Comparison of ENCODE assay signal across 20 cellular contexts in genomic region chr6:15320683-15321082, GRCh38.
DNase-seq lines count a peak whose midpoint lies in the region; ATAC-seq and TF ChIP-seq lines count a peak whose summit lies in the region.
"Had no signal": no experiment of that assay in that cellular context is flagged by ENCODE, and none has a peak within 500 bp of the region (broad histone marks: within the 10 kb centered on the region; RNA-seq: fewer than 3 reads in every experiment).

No MANE protein-coding gene starts in this region.

- dilution Hi-C loops in mammary epithelial cell (cut with HindIII; ENCODE audit: low sequenced_read_pairs), result no loop called here

- no peak for ATAC-seq in central memory CD8-positive, alpha-beta T cell (replicated peaks; ENCODE audit: extremely low read depth, poor library complexity, severe bottlenecking)
- no peak for ATAC-seq in stimulated activated memory B cell treated with anti-CD40 and anti-IgM and Interleukin-4, amounts not matched to agents 10 μg/mL and 1 μg/mL and 100 μg/mL, for 72 hours
- ATAC-seq in HG03460 (IDR thresholded peaks at IDR 0.05; ENCODE audit: unreplicated experiment), result no peak
- ATAC-seq: Panc1, pancreas had no signal

- H3K79me2 ChIP-seq in mammary epithelial cell (ENCODE audit: insufficient read depth, low read length) (peaks cover 97% of the 10 kb centered on the region), PC-9 (ENCODE audit: low read depth) (peaks cover 100% of the 10 kb centered on the region)

- BruUV-seq in mammary epithelial cell (replicated peaks; lab: Mats Ljungman, UMichigan) (no TSS peak), MCF 10A (replicated peaks; lab: Mats Ljungman, UMichigan) (no TSS peak), PC-9 (replicated peaks; lab: Mats Ljungman, UMichigan) (no TSS peak)

- no peak overlapping the region for H3K4me3 Mint-ChIP-seq in MCF 10A (ENCODE audit: unreplicated experiment)
- H3K4me3 Mint-ChIP-seq in central memory CD8-positive, alpha-beta T cell, result no peak overlapping the region
- H3K4me3 Mint-ChIP-seq in stimulated activated memory B cell treated with anti-CD40 and anti-IgM and Interleukin-4, amounts not matched to agents 10 μg/mL and 1 μg/mL and 100 μg/mL, for 72 hours, result no peak overlapping the region
- H3K4me3 Mint-ChIP-seq: dendritic cell treated with granulocyte-macrophage colony-stimulating factor and Interleukin-4, amounts not matched to agents 40 ng/mL and 50 ng/mL, for 4 days had no signal

- no peak overlapping the region for H2AFZ ChIP-seq in mammary epithelial cell (ENCODE audit: low read depth, low read length)
- no peak overlapping the region for H2AFZ ChIP-seq in PC-9

- no peaks in the 10 kb centered on the region for H3K9me2 ChIP-seq in PC-9 (ENCODE audit: insufficient read depth)

- H3K4me1 ChIP-seq in mammary epithelial cell (ENCODE audit: insufficient read depth, low read length) (peaks cover 19% of the 10 kb centered on the region), PC-9 (replicated peaks; ENCODE audit: insufficient read depth) (peaks cover 39% of the 10 kb centered on the region)

- intact Hi-C loops in mammary epithelial cell (cut with micrococcal nuclease) (no loop called here), MCF 10A (cut with micrococcal nuclease) (no loop called here), PC-9 (cut with micrococcal nuclease; ENCODE audit: unreplicated experiment) (no loop called here)

- H3K4me1 Mint-ChIP-seq in MCF 10A (ENCODE audit: insufficient read depth, unreplicated experiment), result peaks cover 26% of the 10 kb centered on the region
- peaks cover 77% of the 10 kb centered on the region for H3K4me1 Mint-ChIP-seq in central memory CD8-positive, alpha-beta T cell
- H3K4me1 Mint-ChIP-seq in stimulated activated memory B cell treated with anti-CD40 and anti-IgM and Interleukin-4, amounts not matched to agents 10 μg/mL and 1 μg/mL and 100 μg/mL, for 72 hours, result peaks cover 87% of the 10 kb centered on the region

- H3K36me3 Mint-ChIP-seq in MCF 10A (ENCODE audit: insufficient read depth, unreplicated experiment), result peaks cover 10% of the 10 kb centered on the region
- peaks cover 3% of the 10 kb centered on the region for H3K36me3 Mint-ChIP-seq in central memory CD8-positive, alpha-beta T cell (ENCODE audit: insufficient read depth)
- H3K36me3 Mint-ChIP-seq in stimulated activated memory B cell treated with anti-CD40 and anti-IgM and Interleukin-4, amounts not matched to agents 10 μg/mL and 1 μg/mL and 100 μg/mL, for 72 hours, result no peaks in the 10 kb centered on the region
- H3K36me3 Mint-ChIP-seq: naive B cell had no signal

- CTCF ChIA-PET in mammary epithelial cell (lab: Charles Lee; ENCODE audit: low non-redundant PET), result no interaction called here
- CTCF ChIA-PET in MCF 10A (lab: Yijun Ruan, JAX), result interaction anchor here (0.6 to 0.7 kb wide), 2 partner anchors 31 to 40 kb away, joined by 3 read pairs; no protein-coding TSS in a partner anchor
- CTCF ChIA-PET in PC-9 (lab: Charles Lee), result no interaction called here

- H3K27ac ChIP-seq in mammary epithelial cell (ENCODE audit: insufficient read depth, low read depth, low read length) (no peak overlapping the region), PC-9 (peak overlapping the region; percentile 47)
- H3K27ac ChIP-seq: pancreas, testis had no signal

- no peak for TF ChIP-seq CTCF in mammary epithelial cell (conservative IDR thresholded peaks at IDR 0.05 in 1 of 2, IDR thresholded peaks at IDR 0.05 in 1 of 2; ENCODE audit: extremely low read depth in 1 of 2, insufficient read depth in 1 of 2, low read depth in 1 of 2, low read length in 2 of 2)
- TF ChIP-seq CTCF in MCF 10A (IDR thresholded peaks at IDR 0.05; ENCODE audit: unreplicated experiment), result no peak
- no peak for TF ChIP-seq CTCF in PC-9 (conservative IDR thresholded peaks at IDR 0.05)

- no peak overlapping the region for H3K4me3 ChIP-seq in mammary epithelial cell (replicated peaks in 1 of 3; ENCODE audit: insufficient read depth in 1 of 3, low read depth in 2 of 3, low read length in 3 of 3)
- no peak overlapping the region for H3K4me3 ChIP-seq in PC-9
- H3K4me3 ChIP-seq: pancreas, testis had no signal

- no peak overlapping the region for H3K27ac Mint-ChIP-seq in MCF 10A (ENCODE audit: low read depth, unreplicated experiment)
- peak overlapping the region; percentile 14 for H3K27ac Mint-ChIP-seq in central memory CD8-positive, alpha-beta T cell (ENCODE audit: low read depth)
- H3K27ac Mint-ChIP-seq in stimulated activated memory B cell treated with anti-CD40 and anti-IgM and Interleukin-4, amounts not matched to agents 10 μg/mL and 1 μg/mL and 100 μg/mL, for 72 hours, result peak overlapping the region; percentile 78
- H3K27ac Mint-ChIP-seq: dendritic cell treated with granulocyte-macrophage colony-stimulating factor and Interleukin-4, amounts not matched to agents 40 ng/mL and 50 ng/mL, for 4 days had no signal

- no peaks in the 10 kb centered on the region for H3K27me3 ChIP-seq in mammary epithelial cell (ENCODE audit: insufficient read depth, low read length)
- no peaks in the 10 kb centered on the region for H3K27me3 ChIP-seq in PC-9 (ENCODE audit: insufficient read depth, low read depth)
- H3K27me3 ChIP-seq: pancreas, testis had no signal

- no peaks in the 10 kb centered on the region for H3K27me3 Mint-ChIP-seq in MCF 10A (ENCODE audit: insufficient read depth, unreplicated experiment)
- H3K27me3 Mint-ChIP-seq in central memory CD8-positive, alpha-beta T cell, result no peaks in the 10 kb centered on the region
- H3K27me3 Mint-ChIP-seq in stimulated activated memory B cell treated with anti-CD40 and anti-IgM and Interleukin-4, amounts not matched to agents 10 μg/mL and 1 μg/mL and 100 μg/mL, for 72 hours, result no peaks in the 10 kb centered on the region
- H3K27me3 Mint-ChIP-seq: dendritic cell treated with granulocyte-macrophage colony-stimulating factor and Interleukin-4, amounts not matched to agents 40 ng/mL and 50 ng/mL, for 4 days; IgD-negative memory B cell; naive B cell had no signal

- H3K9ac ChIP-seq in mammary epithelial cell (ENCODE audit: insufficient read depth, low read length), result no peak overlapping the region

- no peak overlapping the region for H3K4me2 ChIP-seq in mammary epithelial cell (ENCODE audit: insufficient read depth, low read depth, low read length)
- no peak overlapping the region for H3K4me2 ChIP-seq in PC-9

- no peaks in the 10 kb centered on the region for H3K36me3 ChIP-seq in mammary epithelial cell (ENCODE audit: insufficient read depth, low read length)
- no peaks in the 10 kb centered on the region for H3K36me3 ChIP-seq in PC-9 (ENCODE audit: low read depth)
- H3K36me3 ChIP-seq: pancreas had no signal

- peak; percentile 27 for DNase-seq in mammary epithelial cell
- no peak for DNase-seq in MCF 10A (ENCODE audit: unreplicated experiment)
- DNase-seq in PC-9, result no peak
- DNase-seq in central memory CD8-positive, alpha-beta T cell (ENCODE audit: low spot score in 2 of 2), result no peak
- DNase-seq in NCI-H524 treated with DMSO at 0.1 percent for 48 hours (lab: John Stamatoyannopoulos, UW), result no peak
- no peak for DNase-seq in RPMI8226
- DNase-seq: activated gamma-delta T cell; COR-L47; naive B cell; NCI-H2107; NCI-H69; pancreas; stimulated activated CD4-positive, alpha-beta T cell treated with anti-CD3 and anti-CD28 coated beads, Interleukin-4, amount 100 ng/mL, for 4 hours; stimulated activated CD8-positive, alpha-beta memory T cell treated with anti-CD3 and anti-CD28 coated beads, Interleukin-4, amount 100 ng/mL, for 48 hours; testis had no signal

- POLR2A ChIA-PET in MCF 10A (lab: Yijun Ruan, JAX), result interaction anchor here (0.6 to 1.3 kb wide), 3 partner anchors 31 to 232 kb away, joined by 3 read pairs; no protein-coding TSS in a partner anchor
- POLR2A ChIA-PET in PC-9 (lab: Charles Lee; ENCODE audit: unreplicated experiment), result interaction anchor here (0.6 kb wide), 1 partner anchor 82 kb away, joined by 5 read pairs; no protein-coding TSS in a partner anchor

- H3K9me3 ChIP-seq in mammary epithelial cell (replicated peaks; ENCODE audit: insufficient read depth, low read length), result no peaks in the 10 kb centered on the region
- H3K9me3 ChIP-seq in PC-9 (ENCODE audit: insufficient read depth, low read depth), result no peaks in the 10 kb centered on the region
- H3K9me3 ChIP-seq: pancreas, testis had no signal

- H4K20me1 ChIP-seq in mammary epithelial cell (ENCODE audit: insufficient read depth, low read length), result no peaks in the 10 kb centered on the region
- H4K20me1 ChIP-seq in PC-9 (ENCODE audit: insufficient read depth), result peaks cover 17% of the 10 kb centered on the region

- in situ Hi-C loops in mammary epithelial cell (cut with MboI; ENCODE audit: low sequenced_read_pairs in 2 of 2), result no loop called here

- H3K9me3 Mint-ChIP-seq in MCF 10A (ENCODE audit: unreplicated experiment), result no peaks in the 10 kb centered on the region
- H3K9me3 Mint-ChIP-seq in central memory CD8-positive, alpha-beta T cell, result no peaks in the 10 kb centered on the region
- H3K9me3 Mint-ChIP-seq in stimulated activated memory B cell treated with anti-CD40 and anti-IgM and Interleukin-4, amounts not matched to agents 10 μg/mL and 1 μg/mL and 100 μg/mL, for 72 hours, result no peaks in the 10 kb centered on the region
- H3K9me3 Mint-ChIP-seq: dendritic cell treated with granulocyte-macrophage colony-stimulating factor and Interleukin-4, amounts not matched to agents 40 ng/mL and 50 ng/mL, for 4 days; IgD-negative memory B cell had no signal

- 100% methylated on average over 1 of the region's 1 CpG for WGBS in mammary epithelial cell (ENCODE audit: low coverage, missing lambda C conversion rate)

- peaks cover 15% of the 10 kb centered on the region; the same call in 1 of the 2 replicates for H3F3A ChIP-seq in PC-9 (ENCODE audit: insufficient read depth, low read depth)
